ENCODE assay signal across 11 cellular contexts in the genomic region with DNA sequence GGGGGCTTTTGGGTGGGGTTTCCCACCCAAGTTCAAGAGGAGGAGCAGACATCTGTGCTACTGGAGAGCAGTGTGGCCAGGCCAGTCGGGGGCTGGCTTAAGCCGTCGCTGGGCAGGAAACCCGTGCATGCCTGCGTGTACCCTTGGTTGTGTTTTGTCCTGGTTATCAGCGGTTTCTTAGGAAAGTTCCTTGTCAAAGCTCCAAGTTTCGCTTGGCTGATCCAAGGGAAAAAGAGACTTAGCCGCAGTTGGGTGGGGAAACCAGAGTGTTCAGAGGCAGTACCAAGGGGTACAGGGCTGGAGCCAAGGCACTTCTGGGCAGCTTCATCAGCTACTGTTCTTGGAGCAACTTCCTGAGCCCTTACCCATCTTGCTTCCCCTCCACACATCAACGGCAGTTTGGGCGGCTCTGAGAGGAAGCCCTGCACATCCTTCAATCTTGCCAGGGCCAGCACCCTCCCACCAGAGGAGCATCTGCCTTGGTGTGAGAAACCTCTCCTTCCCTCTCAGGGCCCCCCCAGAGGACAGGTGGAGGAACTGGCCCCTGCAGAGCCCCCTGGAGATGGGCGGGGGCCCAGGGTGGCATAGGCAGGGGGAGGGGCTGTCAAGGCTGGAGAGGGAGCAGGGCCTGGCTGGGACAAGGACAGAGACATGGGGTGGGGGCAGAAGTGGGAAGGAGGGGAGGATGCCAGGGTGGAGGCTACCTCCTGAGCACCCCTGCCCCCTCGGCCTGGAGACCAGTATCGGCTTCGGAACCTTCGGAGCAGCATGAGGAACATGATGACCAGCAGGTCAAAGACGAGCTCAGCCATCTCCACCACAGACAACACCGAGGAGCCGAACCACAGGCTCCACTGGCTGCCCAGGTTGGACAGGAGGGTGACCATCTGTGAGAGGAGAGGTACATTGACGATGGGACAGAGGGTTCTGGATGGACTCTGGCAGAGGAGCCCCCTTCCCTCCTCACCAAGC. TPM values are rescaled to one million over a fixed set of nuclear protein-coding genes. Genes with fewer than 3 reads are reported as not detected.
DNase-seq lines count a peak whose midpoint lies in the region.
"Had no signal": no experiment of that assay in that cellular context is flagged by ENCODE, and none has a peak within 500 bp of the region (broad histone marks: within the 10 kb centered on the region; RNA-seq: fewer than 3 reads in every experiment).

No MANE protein-coding gene starts in this region.

- peak; percentile 82 for DNase-seq in GDM1 (lab: John Stamatoyannopoulos, UW)
- DNase-seq in adipocyte (ENCODE audit: low read depth): no peak
- DNase-seq in hepatic stellate cell (ENCODE audit: low spot score): peak; percentile 76
- DNase-seq in COLO668 (lab: John Stamatoyannopoulos, UW; ENCODE audit: unreplicated experiment): no peak
- no peak for DNase-seq in NCI-H1417 treated with DMSO at 0.1 percent for 48 hours (lab: John Stamatoyannopoulos, UW)
- DNase-seq in NCI-H146 treated with DMSO at 0.1 percent for 48 hours (lab: John Stamatoyannopoulos, UW; ENCODE audit: unreplicated experiment): no peak
- no peak for DNase-seq in CD1c-positive myeloid dendritic cell (ENCODE audit: extremely low spot score)
- DNase-seq: activated T-cell treated with anti-CD3 and anti-CD28 coated beads, Interleukin-2, amount 50 U/mL, for 1 hour; NCI-H1105; stimulated activated CD4-positive, alpha-beta T cell treated with anti-CD3 and anti-CD28 coated beads, Interleukin-12 subunit alpha, Interleukin-12 subunit beta, amount 100 ng/mL, for 4 hours had no signal

- H3K4me3 ChIP-seq in adipocyte (ENCODE audit: low read length) (peak overlapping the region; percentile 23), skeletal muscle satellite cell (ENCODE audit: low read length) (no peak overlapping the region)

- H3K27me3 ChIP-seq in adipocyte (replicated peaks; ENCODE audit: control insufficient read depth, insufficient read depth, low read length): no peaks in the 10 kb centered on the region
- no peaks in the 10 kb centered on the region for H3K27me3 ChIP-seq in skeletal muscle satellite cell (ENCODE audit: control insufficient read depth, insufficient read depth, low read length)

- H3K4me1 ChIP-seq in adipocyte (ENCODE audit: control insufficient read depth, insufficient read depth, low read length) (peaks cover 40% of the 10 kb centered on the region), skeletal muscle satellite cell (ENCODE audit: control insufficient read depth, insufficient read depth, low read length) (peaks cover 33% of the 10 kb centered on the region)

- peak overlapping the region; percentile 1 for H3K4me2 ChIP-seq in skeletal muscle satellite cell (ENCODE audit: low read length)

- H3K9me3 ChIP-seq in adipocyte (ENCODE audit: control insufficient read depth, low read length) (no peaks in the 10 kb centered on the region), skeletal muscle satellite cell (replicated peaks; ENCODE audit: low read length) (no peaks in the 10 kb centered on the region)

- H3K36me3 ChIP-seq in adipocyte (ENCODE audit: control insufficient read depth, insufficient read depth, low read length, severe bottlenecking) (no peaks in the 10 kb centered on the region), skeletal muscle satellite cell (ENCODE audit: insufficient read depth, low read length) (no peaks in the 10 kb centered on the region)

- H3K9ac ChIP-seq in adipocyte (ENCODE audit: low read length) (peak overlapping the region; percentile 22), skeletal muscle satellite cell (ENCODE audit: low read depth, low read length) (no peak overlapping the region)

RNA-seq across cellular contexts. Expression of a gene that starts 5.8 kb away (rescaled TPM):
- 173 and 205 TPM in 2 replicates for total RNA-seq in skeletal muscle satellite cell (2012; rRNA removed)

RNA-seq across cellular contexts. Expression of a gene that starts 27.7 kb away (rescaled TPM):
- 0.87 and 1.3 TPM in 2 replicates for total RNA-seq in skeletal muscle satellite cell (2012; rRNA removed)

RNA-seq across cellular contexts. Expression of a gene that starts 36.3 kb away (rescaled TPM):
- 75.8 and 97.8 TPM in 2 replicates for total RNA-seq in skeletal muscle satellite cell (2012; rRNA removed)

RNA-seq across cellular contexts. Expression of a gene that starts 37.2 kb away (rescaled TPM):
- total RNA-seq in skeletal muscle satellite cell (2012; rRNA removed): not detected in 2 replicates

Comparison
In these comparisons a context has a peak if more than half of its experiments do, and no peak if none do; other contexts are left out.
1. DNase-seq: peak in GDM1 (single experiment) and hepatic stellate cell (single experiment); none in adipocyte (single experiment), COLO668 (single experiment), NCI-H1417 treated with DMSO at 0.1 percent for 48 hours (single experiment), NCI-H146 treated with DMSO at 0.1 percent for 48 hours (single experiment) and CD1c-positive myeloid dendritic cell (single experiment).